Comparison of ENCODE assay signal across 1 cellular context in genomic region chr5:65981969-65982368, GRCh38.
TF ChIP-seq lines count a peak whose summit lies in the region.

No MANE protein-coding gene starts in this region.

TF ChIP-seq in GM23338, 12 proteins besides CTCF, POLR2A, EP300 and RAD21 (continued from another document):
- TF ChIP-seq ZNF462 (CRISPR knock-in tag; IDR thresholded peaks at IDR 0.05) (no peak), POLR2AphosphoS5 (IDR thresholded peaks at IDR 0.05; ENCODE audit: low read depth) (no peak), NANOG (IDR thresholded peaks at IDR 0.05; ENCODE audit: borderline replicate concordance) (no peak), ETS1 (IDR thresholded peaks at IDR 0.05) (no peak), CREB1 (CRISPR knock-in tag; IDR thresholded peaks at IDR 0.05; ENCODE audit: low read depth) (no peak), ZNF331 (CRISPR knock-in tag; IDR thresholded peaks at IDR 0.05; ENCODE audit: low read depth) (no peak), EZH2phosphoT487 (IDR thresholded peaks at IDR 0.05; ENCODE audit: unreplicated experiment) (no peak)
- TF ChIP-seq, protein P1, sequence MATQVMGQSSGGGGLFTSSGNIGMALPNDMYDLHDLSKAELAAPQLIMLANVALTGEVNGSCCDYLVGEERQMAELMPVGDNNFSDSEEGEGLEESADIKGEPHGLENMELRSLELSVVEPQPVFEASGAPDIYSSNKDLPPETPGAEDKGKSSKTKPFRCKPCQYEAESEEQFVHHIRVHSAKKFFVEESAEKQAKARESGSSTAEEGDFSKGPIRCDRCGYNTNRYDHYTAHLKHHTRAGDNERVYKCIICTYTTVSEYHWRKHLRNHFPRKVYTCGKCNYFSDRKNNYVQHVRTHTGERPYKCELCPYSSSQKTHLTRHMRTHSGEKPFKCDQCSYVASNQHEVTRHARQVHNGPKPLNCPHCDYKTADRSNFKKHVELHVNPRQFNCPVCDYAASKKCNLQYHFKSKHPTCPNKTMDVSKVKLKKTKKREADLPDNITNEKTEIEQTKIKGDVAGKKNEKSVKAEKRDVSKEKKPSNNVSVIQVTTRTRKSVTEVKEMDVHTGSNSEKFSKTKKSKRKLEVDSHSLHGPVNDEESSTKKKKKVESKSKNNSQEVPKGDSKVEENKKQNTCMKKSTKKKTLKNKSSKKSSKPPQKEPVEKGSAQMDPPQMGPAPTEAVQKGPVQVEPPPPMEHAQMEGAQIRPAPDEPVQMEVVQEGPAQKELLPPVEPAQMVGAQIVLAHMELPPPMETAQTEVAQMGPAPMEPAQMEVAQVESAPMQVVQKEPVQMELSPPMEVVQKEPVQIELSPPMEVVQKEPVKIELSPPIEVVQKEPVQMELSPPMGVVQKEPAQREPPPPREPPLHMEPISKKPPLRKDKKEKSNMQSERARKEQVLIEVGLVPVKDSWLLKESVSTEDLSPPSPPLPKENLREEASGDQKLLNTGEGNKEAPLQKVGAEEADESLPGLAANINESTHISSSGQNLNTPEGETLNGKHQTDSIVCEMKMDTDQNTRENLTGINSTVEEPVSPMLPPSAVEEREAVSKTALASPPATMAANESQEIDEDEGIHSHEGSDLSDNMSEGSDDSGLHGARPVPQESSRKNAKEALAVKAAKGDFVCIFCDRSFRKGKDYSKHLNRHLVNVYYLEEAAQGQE (IDR thresholded peaks at IDR 0.05; ENCODE audit: unreplicated experiment): no peak
